In the genomic region with DNA sequence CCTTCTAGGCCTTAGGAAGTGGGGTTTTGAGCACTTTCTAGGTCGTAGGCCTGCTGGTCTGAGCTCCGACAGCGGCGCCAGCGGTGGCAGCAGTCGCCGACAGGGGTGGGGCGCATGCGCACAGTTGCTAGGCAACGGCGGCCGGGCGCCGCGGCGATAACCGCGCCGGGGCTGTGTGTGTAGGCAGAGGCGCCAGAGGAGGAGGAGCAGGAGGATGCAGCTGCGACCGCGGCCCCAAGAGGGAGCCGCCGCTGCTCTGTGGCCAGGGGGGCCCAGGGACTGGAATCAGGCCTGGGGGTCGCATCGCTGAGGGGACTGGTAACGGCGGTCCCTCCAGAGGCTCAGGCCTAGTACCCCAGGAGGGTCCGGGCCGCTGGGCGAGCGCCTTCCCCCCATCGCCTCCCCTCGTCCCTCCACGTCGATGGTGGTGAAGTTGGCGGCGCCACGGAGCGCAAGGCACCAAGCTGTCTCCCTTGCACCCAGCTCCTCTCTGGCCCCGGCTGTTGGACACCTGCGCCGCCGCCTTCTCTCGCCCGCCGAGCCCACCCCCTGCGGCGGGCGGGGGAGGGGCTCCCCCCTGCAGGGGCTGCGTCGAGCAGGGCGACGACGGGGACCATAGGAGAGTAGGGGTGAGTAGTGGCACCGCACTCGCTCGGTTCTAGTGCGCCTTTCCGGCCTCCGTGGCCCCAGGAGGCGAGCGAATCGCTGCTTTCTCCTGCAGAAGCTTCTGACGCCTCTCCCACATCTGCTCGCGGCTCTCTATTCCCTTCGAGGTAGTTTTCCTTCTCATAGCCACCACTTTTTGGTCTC, we compare ENCODE assay signal across 8 cellular contexts. TPM values are rescaled to one million over a fixed set of nuclear protein-coding genes. Genes with fewer than 3 reads are reported as not detected.
DNase-seq lines count a peak whose midpoint lies in the region; ATAC-seq and TF ChIP-seq lines count a peak whose summit lies in the region.

ZC3H12B (plus strand) TSS at position 186 of the 810 bp plus-strand sequence.

- H3K27ac ChIP-seq in temporal lobe (ENCODE audit: low read depth, low read length) = peak within 1 kb of the TSS; percentile 41

- peak; percentile 94 for ATAC-seq in GM18909 (IDR thresholded peaks at IDR 0.05; ENCODE audit: poor library complexity, unreplicated experiment)
- ATAC-seq in HG03280 (IDR thresholded peaks at IDR 0.05; ENCODE audit: unreplicated experiment) = peak; percentile 96
- ATAC-seq in omental fat pad (ENCODE audit: low FRiP score) = peak; percentile 93

- DNase-seq in AG08395 (ENCODE audit: low spot score) (peak; percentile 91), SHP77 (lab: John Stamatoyannopoulos, UW) (peak; percentile 36 to 72), globus pallidus (ENCODE audit: low spot score) (peak; percentile 83), omental fat pad (ENCODE audit: low spot score) (peak; percentile 25)
- peak; percentile 83 for DNase-seq in activated naive CD4-positive, alpha-beta T cell treated with Interleukin-2 at 50 U/mL for 16 hours

- no peak for TF ChIP-seq CTCF in omental fat pad (IDR thresholded peaks at IDR 0.05)

RNA-seq across cellular contexts. Expression of gene ZC3H12B, which starts in this region (rescaled TPM):
- 1 to 10 TPM in 1 of 4 donors, under 1 TPM in 3; 0.63 to 2.8 (median 0.87) TPM for total RNA-seq in omental fat pad
- 5.2 TPM for total RNA-seq in temporal lobe

Comparison
In these comparisons a context has a peak if more than half of its experiments do, and no peak if none do; other contexts are left out.
1. Peak in every context shown above with its lines: DNase-seq, ATAC-seq and H3K27ac ChIP-seq.
2. DNase-seq: peak in every context shown above with its lines; median percentile 91 in AG08395; 83 in activated naive CD4-positive, alpha-beta T cell treated with Interleukin-2 at 50 U/mL for 16 hours; 83 in globus pallidus; 54 in SHP77; 25 in omental fat pad.